Comparison of ENCODE assay signal across 21 cellular contexts in genomic region chr21:42649122-42650032, GRCh38.
"Had no signal": no experiment of that assay in that cellular context is flagged by ENCODE, and none has a peak within 500 bp of the region (broad histone marks: within the 10 kb centered on the region; RNA-seq: fewer than 3 reads in every experiment).

No MANE protein-coding gene starts in this region.

- H3K27me3 ChIP-seq: cardiac muscle cell had no signal

- H3K27me3 Mint-ChIP-seq: activated naive CD8-positive, alpha-beta T cell; stimulated activated naive CD8-positive, alpha-beta T cell treated with anti-CD3 and anti-CD28 coated beads, Interleukin-15, Interleukin-2, amounts not matched to agents 100 ng/mL and 50 ng/mL, for 24 hours had no signal

- H3K4me3 Mint-ChIP-seq: activated naive CD8-positive, alpha-beta T cell; mesothelial cell of epicardium; stimulated activated effector memory CD8-positive, alpha-beta T cell treated with anti-CD3 and anti-CD28 coated beads, Interleukin-12 subunit alpha, Interleukin-12 subunit beta, amount 100 ng/mL, for 72 hours; stimulated activated naive CD8-positive, alpha-beta T cell treated with anti-CD3 and anti-CD28 coated beads, Interleukin-15, Interleukin-2, amounts not matched to agents 100 ng/mL and 50 ng/mL, for 24 hours had no signal

- ATAC-seq: body of pancreas; gastroesophageal sphincter; naive thymus-derived CD4-positive, alpha-beta T cell; stimulated activated effector memory CD8-positive, alpha-beta T cell treated with anti-CD3 and anti-CD28 coated beads, Interleukin-12 subunit alpha, Interleukin-12 subunit beta, amount 100 ng/mL, for 72 hours had no signal

- DNase-seq: activated CD4-positive, alpha-beta T cell treated with anti-CD3 and anti-CD28 coated beads for 48 hours; activated CD4-positive, alpha-beta T cell treated with anti-CD3 and anti-CD28 coated beads, Interleukin-2, amount 50 U/mL, for 48 hours; activated CD8-positive, alpha-beta memory T cell treated with anti-CD3 and anti-CD28 coated beads for 24 hours; activated effector memory CD4-positive, alpha-beta T cell treated with Interleukin-2 at 50 U/mL for 16 hours; activated naive CD4-positive, alpha-beta T cell treated with Interleukin-2 at 50 U/mL for 16 hours; anterior cingulate cortex; body of pancreas; naive thymus-derived CD4-positive, alpha-beta T cell; stimulated activated CD4-positive, alpha-beta T cell treated with anti-CD3 and anti-CD28 coated beads, Interleukin-4, amount 100 ng/mL, for 24 hours; trophoblast cell had no signal

- H3K9me3 ChIP-seq: body of pancreas, gastroesophageal sphincter, prostate gland, thoracic aorta had no signal

- H3K4me3 ChIP-seq: body of pancreas, cardiac muscle cell, gastroesophageal sphincter, prostate gland, thoracic aorta had no signal

- H3K36me3 ChIP-seq: cardiac muscle cell, gastroesophageal sphincter, prostate gland, thoracic aorta had no signal

- H3K4me1 ChIP-seq: prostate gland had no signal

- H3K9me3 Mint-ChIP-seq: mesothelial cell of epicardium; naive thymus-derived CD4-positive, alpha-beta T cell; stimulated activated effector memory CD8-positive, alpha-beta T cell treated with anti-CD3 and anti-CD28 coated beads, Interleukin-12 subunit alpha, Interleukin-12 subunit beta, amount 100 ng/mL, for 72 hours; stimulated activated naive CD8-positive, alpha-beta T cell treated with anti-CD3 and anti-CD28 coated beads, Interleukin-15, Interleukin-2, amounts not matched to agents 100 ng/mL and 50 ng/mL, for 24 hours had no signal

- H3K36me3 Mint-ChIP-seq: activated naive CD8-positive, alpha-beta T cell; mesothelial cell of epicardium; naive thymus-derived CD4-positive, alpha-beta T cell; stimulated activated effector memory CD8-positive, alpha-beta T cell treated with anti-CD3 and anti-CD28 coated beads, Interleukin-12 subunit alpha, Interleukin-12 subunit beta, amount 100 ng/mL, for 72 hours had no signal

- FAIRE-seq: endothelial cell of umbilical vein, urothelium cell line had no signal

- H3K27ac ChIP-seq: body of pancreas, cardiac muscle cell, gastroesophageal sphincter, prostate gland, thoracic aorta, VCaP had no signal

- H3K27ac Mint-ChIP-seq: activated naive CD8-positive, alpha-beta T cell; mesothelial cell of epicardium; stimulated activated effector memory CD8-positive, alpha-beta T cell treated with anti-CD3 and anti-CD28 coated beads, Interleukin-12 subunit alpha, Interleukin-12 subunit beta, amount 100 ng/mL, for 72 hours; stimulated activated naive CD8-positive, alpha-beta T cell treated with anti-CD3 and anti-CD28 coated beads, Interleukin-15, Interleukin-2, amounts not matched to agents 100 ng/mL and 50 ng/mL, for 24 hours had no signal
